27 cellular contexts compared by ENCODE assay signal in the genomic region with DNA sequence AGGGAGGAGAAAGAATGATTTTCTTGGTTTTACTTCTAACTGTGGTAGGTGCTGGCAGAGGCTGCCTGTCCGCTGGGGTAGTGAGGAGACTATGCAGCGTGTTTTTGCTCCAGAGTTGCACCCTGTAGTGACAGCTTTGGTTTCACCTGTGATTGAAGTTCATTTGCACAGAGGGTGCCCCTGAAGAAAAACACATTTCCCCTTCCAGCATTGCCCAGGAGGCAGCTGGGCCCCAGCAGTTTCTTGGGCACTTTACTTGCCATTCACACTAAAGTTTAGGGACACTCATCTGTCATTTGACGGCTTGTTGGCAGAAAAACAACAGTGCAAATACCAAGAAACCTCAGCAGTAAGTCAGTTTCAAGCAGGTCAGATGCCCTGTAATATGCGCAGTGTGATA.
DNase-seq lines count a peak whose midpoint lies in the region; ATAC-seq, FAIRE-seq and TF ChIP-seq lines count a peak whose summit lies in the region.
"Had no signal": no experiment of that assay in that cellular context is flagged by ENCODE, and none has a peak within 500 bp of the region (broad histone marks: within the 10 kb centered on the region; RNA-seq: fewer than 3 reads in every experiment).

No MANE protein-coding gene starts in this region.

- H3K9me3 Mint-ChIP-seq in activated T-cell treated with anti-CD3 and anti-CD28 coated beads, Interleukin-2, amount 50 U/mL, for 72 hours: no peaks in the 10 kb centered on the region

- H3K36me3 Mint-ChIP-seq in activated T-cell treated with anti-CD3 and anti-CD28 coated beads, Interleukin-2, amount 50 U/mL, for 72 hours (ENCODE audit: insufficient read depth in 2 of 2): no peaks in the 10 kb centered on the region
- H3K36me3 Mint-ChIP-seq: CD14-positive monocyte; CD4-positive, alpha-beta memory T cell; CD4-positive, CD25-positive, alpha-beta regulatory T cell; CD8-positive, alpha-beta memory T cell had no signal

- H3K4me3 Mint-ChIP-seq in activated T-cell treated with anti-CD3 and anti-CD28 coated beads, Interleukin-2, amount 50 U/mL, for 72 hours: no peak overlapping the region
- H3K4me3 Mint-ChIP-seq: CD14-positive monocyte; CD4-positive, alpha-beta memory T cell; CD4-positive, CD25-positive, alpha-beta regulatory T cell; CD8-positive, alpha-beta memory T cell had no signal

- peaks cover 11% of the 10 kb centered on the region for H3K27me3 Mint-ChIP-seq in activated T-cell treated with anti-CD3 and anti-CD28 coated beads, Interleukin-2, amount 50 U/mL, for 72 hours (ENCODE audit: low read depth)
- H3K27me3 Mint-ChIP-seq: CD4-positive, alpha-beta memory T cell; CD4-positive, CD25-positive, alpha-beta regulatory T cell; CD8-positive, alpha-beta memory T cell had no signal

- H4K91ac ChIP-seq in H1 (replicated peaks; ENCODE audit: insufficient read length, low read length): no peak overlapping the region

- no peak overlapping the region for H2BK20ac ChIP-seq in H1 (ENCODE audit: low read length)

- H3K4ac ChIP-seq in H1 (replicated peaks; ENCODE audit: insufficient read length, low read depth, low read length): no peak overlapping the region

- H3K4me1 ChIP-seq in HEK293 (ENCODE audit: control insufficient read depth, insufficient read depth, low read length): no peaks in the 10 kb centered on the region
- peaks cover 8% of the 10 kb centered on the region; the same call in 1 of the 2 replicates for H3K4me1 ChIP-seq in OCI-LY3 (ENCODE audit: low read length)
- no peaks in the 10 kb centered on the region for H3K4me1 ChIP-seq in H1 (replicated peaks in 1 of 4; ENCODE audit: control insufficient read depth in 3 of 4, insufficient read depth in 4 of 4, low read length in 3 of 4)
- no peaks in the 10 kb centered on the region for H3K4me1 ChIP-seq in right lobe of liver
- H3K4me1 ChIP-seq: A549, BE2C, BLaER1 had no signal

- H4K5ac ChIP-seq in H1 (ENCODE audit: insufficient read length, low read depth, low read length): no peak overlapping the region

- H3K23ac ChIP-seq in H1 (ENCODE audit: insufficient read length): no peak overlapping the region

- TF ChIP-seq EP300 in H1 (IDR thresholded peaks at IDR 0.05; ENCODE audit: borderline replicate concordance in 1 of 2, low read depth in 2 of 2, low read length in 2 of 2): no peak
- TF ChIP-seq EP300 in neural cell (conservative IDR thresholded peaks at IDR 0.05; ENCODE audit: poor library complexity, severe bottlenecking): no peak

- intact Hi-C loops in right lobe of liver (cut with DNase I): no loop called here

- TF ChIP-seq POLR2A in H1 (IDR thresholded peaks at IDR 0.05; ENCODE audit: control extremely low read depth in 1 of 2, low read depth in 2 of 2, low read length in 2 of 2) (no peak), right lobe of liver (IDR thresholded peaks at IDR 0.05) (no peak)

- H3K79me1 ChIP-seq in H1 (ENCODE audit: low read depth, low read length): no peaks in the 10 kb centered on the region

- no peak for TF ChIP-seq CTCF in HEK293 (tag by site-specific recombination; IDR thresholded peaks at IDR 0.05)
- no peak for TF ChIP-seq CTCF in OCI-LY3 (IDR thresholded peaks at IDR 0.05; ENCODE audit: low read depth, low read length)
- TF ChIP-seq CTCF in H1 (IDR thresholded peaks at IDR 0.05; ENCODE audit: control extremely low read depth in 1 of 3, insufficient read depth in 1 of 3, low read depth in 1 of 3, low read length in 3 of 3): no peak
- no peak for TF ChIP-seq CTCF in neural cell (IDR thresholded peaks at IDR 0.05; ENCODE audit: poor library complexity, severe bottlenecking)
- TF ChIP-seq CTCF in right lobe of liver (IDR thresholded peaks at IDR 0.05): no peak

- FAIRE-seq in H1 (lab: Jason Lieb, UNC): no peak
- FAIRE-seq: A549, GM12878, GM12892, GM18507 had no signal

- no peak overlapping the region for H3K56ac ChIP-seq in H1 (replicated peaks; ENCODE audit: insufficient read length, low read depth, low read length)

- H3K4me2 ChIP-seq in OCI-LY3 (ENCODE audit: low read length) (peak overlapping the region; percentile 28; the same call in 1 of the 2 replicates), H1 (ENCODE audit: insufficient read depth in 1 of 2, low read depth in 2 of 2, low read length in 2 of 2) (no peak overlapping the region), neural cell (ENCODE audit: low read length) (no peak overlapping the region)
- H3K4me2 ChIP-seq: A549, BLaER1 had no signal

- no peaks in the 10 kb centered on the region for H3K23me2 ChIP-seq in H1 (ENCODE audit: low read depth, low read length)

- no peak overlapping the region for H2BK120ac ChIP-seq in H1 (replicated peaks; ENCODE audit: low read depth, low read length)

- no peaks in the 10 kb centered on the region for H3F3A ChIP-seq in neural cell (ENCODE audit: insufficient read depth, low read length, poor library complexity, severe bottlenecking)

- H3K4me1 Mint-ChIP-seq in activated T-cell treated with anti-CD3 and anti-CD28 coated beads, Interleukin-2, amount 50 U/mL, for 72 hours (ENCODE audit: low read depth): no peaks in the 10 kb centered on the region
- H3K4me1 Mint-ChIP-seq: CD14-positive monocyte; CD4-positive, alpha-beta memory T cell; CD4-positive, CD25-positive, alpha-beta regulatory T cell; CD8-positive, alpha-beta memory T cell had no signal

- H2BK12ac ChIP-seq in H1 (ENCODE audit: low read depth, low read length): no peak overlapping the region

- H3K36me3 ChIP-seq in HEK293 (ENCODE audit: control insufficient read depth in 2 of 2, insufficient read depth in 1 of 2, low read length in 2 of 2): no peaks in the 10 kb centered on the region
- H3K36me3 ChIP-seq in OCI-LY3 (replicated peaks; ENCODE audit: low read depth, low read length): no peaks in the 10 kb centered on the region
- H3K36me3 ChIP-seq in H1 (ENCODE audit: control insufficient read depth in 2 of 4, insufficient read depth in 4 of 4, low read length in 3 of 4): no peaks in the 10 kb centered on the region
- no peaks in the 10 kb centered on the region for H3K36me3 ChIP-seq in neural cell (ENCODE audit: insufficient read depth, low read length)
- no peaks in the 10 kb centered on the region for H3K36me3 ChIP-seq in right lobe of liver
- H3K36me3 ChIP-seq: BE2C, BLaER1 had no signal

- H3K79me2 ChIP-seq in OCI-LY3 (ENCODE audit: low read length): no peaks in the 10 kb centered on the region
- no peaks in the 10 kb centered on the region for H3K79me2 ChIP-seq in H1 (ENCODE audit: control insufficient read depth in 1 of 2, insufficient read depth in 2 of 2, low read length in 2 of 2)
- no peaks in the 10 kb centered on the region for H3K79me2 ChIP-seq in neural cell (replicated peaks; ENCODE audit: insufficient read depth, low read length)

- no peak overlapping the region for H2BK15ac ChIP-seq in H1 (ENCODE audit: low read length)

- CTCF ChIA-PET in HEK293 (lab: Yijun Ruan, JAX): no interaction called here
- CTCF ChIA-PET in H1 (lab: Charles Lee; ENCODE audit: partially characterized antibody): interaction anchor here (0.6 kb wide), 1 partner anchor 8 kb away, joined by 3 read pairs; no protein-coding TSS in a partner anchor

- H3K9me3 ChIP-seq in HEK293 (ENCODE audit: control insufficient read depth, insufficient read depth, low read depth, low read length): no peaks in the 10 kb centered on the region
- H3K9me3 ChIP-seq in OCI-LY3 (ENCODE audit: insufficient read depth, low read length): no peaks in the 10 kb centered on the region
- no peaks in the 10 kb centered on the region for H3K9me3 ChIP-seq in H1 (ENCODE audit: insufficient read depth in 2 of 2, low read depth in 1 of 2, low read length in 1 of 2)
- no peaks in the 10 kb centered on the region for H3K9me3 ChIP-seq in neural cell (ENCODE audit: low read length)
- H3K9me3 ChIP-seq in right lobe of liver: no peaks in the 10 kb centered on the region
- H3K9me3 ChIP-seq: A549, BE2C, BLaER1 had no signal

- no peak overlapping the region for H2AK5ac ChIP-seq in H1 (ENCODE audit: low read depth, low read length)

- no peak for TF ChIP-seq RAD21 in H1 (IDR thresholded peaks at IDR 0.05 in 1 of 2, conservative IDR thresholded peaks at IDR 0.05 in 1 of 2; ENCODE audit: low read depth in 2 of 2, low read length in 2 of 2)
- TF ChIP-seq RAD21 in neural cell (conservative IDR thresholded peaks at IDR 0.05): no peak

- no peak overlapping the region for H3K27ac Mint-ChIP-seq in activated T-cell treated with anti-CD3 and anti-CD28 coated beads, Interleukin-2, amount 50 U/mL, for 72 hours
- H3K27ac Mint-ChIP-seq: CD14-positive monocyte; CD4-positive, alpha-beta memory T cell; CD4-positive, CD25-positive, alpha-beta regulatory T cell; CD8-positive, alpha-beta memory T cell had no signal

- no peaks in the 10 kb centered on the region for H3K9me2 ChIP-seq in neural cell (ENCODE audit: insufficient read depth, low read length)

- no peak overlapping the region for H3K27ac ChIP-seq in HEK293 (ENCODE audit: extremely low read depth, low read depth, low read length)
- no peak overlapping the region for H3K27ac ChIP-seq in OCI-LY3 (ENCODE audit: low read length)
- no peak overlapping the region for H3K27ac ChIP-seq in H1 (ENCODE audit: low read depth, low read length)
- no peak overlapping the region for H3K27ac ChIP-seq in neural cell (ENCODE audit: low read length)
- H3K27ac ChIP-seq in right lobe of liver: no peak overlapping the region
- H3K27ac ChIP-seq: 22Rv1, A549, BLaER1 had no signal

- H2AFZ ChIP-seq in OCI-LY3 (ENCODE audit: low read depth, low read length) (no peak overlapping the region), H1 (ENCODE audit: low read length) (0 out of 2 replicates have a peak overlapping the region, but pooled peaks have one; percentile 19), neural cell (ENCODE audit: low read depth, low read length) (no peak overlapping the region)

- no peak overlapping the region for H2BK5ac ChIP-seq in H1 (ENCODE audit: low read depth, low read length)

- 90% methylated on average over 4 of the region's 4 CpGs; no CpG with 5 or more reads in 1 of the 2 experiments for WGBS in H1 (ENCODE audit: extremely low coverage in 1 of 2, insufficient coverage in 1 of 2, insufficient read length in 1 of 2, insufficient replicate concordance in 2 of 2, low coverage in 1 of 2, low lambda C conversion rate in 2 of 2, missing lambda C conversion rate in 1 of 2), 2 experiments
- WGBS in right lobe of liver (ENCODE audit: insufficient coverage, low coverage, low lambda C conversion rate, missing lambda C conversion rate): 58% methylated on average over 4 of the region's 4 CpGs

- H3K4me3 ChIP-seq in HEK293 (ENCODE audit: low read depth, low read length): no peak overlapping the region
- no peak overlapping the region for H3K4me3 ChIP-seq in OCI-LY3 (ENCODE audit: low read length)
- H3K4me3 ChIP-seq in H1 (ENCODE audit: extremely low read depth in 1 of 4, insufficient read depth in 2 of 4, low read depth in 3 of 4, low read length in 4 of 4): no peak overlapping the region
- no peak overlapping the region for H3K4me3 ChIP-seq in neural cell (ENCODE audit: low read length)
- H3K4me3 ChIP-seq in right lobe of liver: no peak overlapping the region
- H3K4me3 ChIP-seq: A549, BLaER1, GM12878 had no signal

- no peak overlapping the region for H3K18ac ChIP-seq in H1 (ENCODE audit: extremely low read depth, low read length)

- DNase-seq in H1 (ENCODE audit: low read depth in 1 of 2, low spot score in 2 of 2): no peak
- no peak for DNase-seq in activated T-cell treated with anti-CD3 and anti-CD28 coated beads, Interleukin-2, amount 50 U/mL, for 72 hours
- DNase-seq in AML-193 (lab: John Stamatoyannopoulos, UW): no peak
- no peak for DNase-seq in right lobe of liver
- DNase-seq: BE2C; C1 segment of cervical spinal cord; CD4-positive, alpha-beta memory T cell; CD4-positive, CD25-positive, alpha-beta regulatory T cell; CD8-positive, alpha-beta memory T cell; COR-L47; DMS 273 treated with DMSO at 0.1 percent for 48 hours; DMS153; DMS53; DMS79; DND-41; EL; GDM1 had no signal

- no peak overlapping the region for H4K8ac ChIP-seq in H1 (ENCODE audit: extremely low read depth, insufficient read depth, low read length)

- H4K20me1 ChIP-seq in OCI-LY3 (ENCODE audit: insufficient read depth, low read length) (no peaks in the 10 kb centered on the region), H1 (replicated peaks in 1 of 2; ENCODE audit: control insufficient read depth in 1 of 2, insufficient read depth in 2 of 2, low read length in 2 of 2) (no peaks in the 10 kb centered on the region), neural cell (ENCODE audit: insufficient read depth) (no peaks in the 10 kb centered on the region)
- H4K20me1 ChIP-seq: BLaER1 had no signal

- H3K9ac ChIP-seq in OCI-LY3 (ENCODE audit: low read length) (no peak overlapping the region), H1 (replicated peaks in 1 of 4; ENCODE audit: extremely low read depth in 1 of 4, low read depth in 3 of 4, low read length in 3 of 4) (no peak overlapping the region), neural cell (ENCODE audit: low read length) (no peak overlapping the region)
- H3K9ac ChIP-seq: BLaER1 had no signal

- ATAC-seq in activated T-cell treated with anti-CD3 and anti-CD28 coated beads, Interleukin-2, amount 50 U/mL, for 72 hours (replicated peaks in 1 of 2): no peak
- no peak for ATAC-seq in right lobe of liver
- ATAC-seq: A549, GM12878 had no signal

- no peak overlapping the region for H3K14ac ChIP-seq in H1 (ENCODE audit: insufficient read length)

- POLR2A ChIA-PET in HEK293 (lab: Yijun Ruan, JAX) (no interaction called here), H1 (lab: Charles Lee; ENCODE audit: partially characterized antibody) (no interaction called here)

- H3K27me3 ChIP-seq in OCI-LY3 (ENCODE audit: low read depth, low read length) (peaks cover 31% of the 10 kb centered on the region), H1 (replicated peaks in 1 of 4; ENCODE audit: control insufficient read depth in 3 of 4, extremely low read depth in 1 of 4, insufficient read depth in 3 of 4, low read length in 3 of 4) (no peaks in the 10 kb centered on the region), neural cell (ENCODE audit: insufficient read depth, low read depth, low read length) (no peaks in the 10 kb centered on the region), right lobe of liver (no peaks in the 10 kb centered on the region)
- H3K27me3 ChIP-seq: BE2C, BLaER1 had no signal
